Comparison of ENCODE assay signal across 22 cellular contexts in genomic region chr19:2654585-2654861, GRCh38.
"Had no signal": no experiment of that assay in that cellular context is flagged by ENCODE, and none has a peak within 500 bp of the region (broad histone marks: within the 10 kb centered on the region; RNA-seq: fewer than 3 reads in every experiment).

No MANE protein-coding gene starts in this region.

- H3K4me3 ChIP-seq: left ventricle myocardium inferior, ovary, psoas muscle, thoracic aorta, upper lobe of left lung had no signal

- H3K4me3 Mint-ChIP-seq: activated CD4-positive, alpha-beta memory T cell treated with anti-CD3 and anti-CD28 coated beads for 36 hours; activated CD4-positive, alpha-beta T cell treated with anti-CD3 and anti-CD28 coated beads for 36 hours; activated naive CD8-positive, alpha-beta T cell; activated T-helper 1 cell treated with anti-CD3 and anti-CD28 coated beads, Interleukin-12 subunit alpha, Interleukin-12 subunit beta, Interleukin-2, Interleukin-4 antibody, amounts not matched to agents 30 ng/mL and 10 ng/mL and 1 ng/mL, durations not matched to agents 14 hours and 24 hours and 36 hours; neural crest cell; stimulated activated naive CD8-positive, alpha-beta T cell treated with anti-CD3 and anti-CD28 coated beads, Interleukin-15, amount 100 ng/mL, for 72 hours; T-helper 17 cell had no signal

- H3K27ac Mint-ChIP-seq: activated CD4-positive, alpha-beta memory T cell treated with anti-CD3 and anti-CD28 coated beads for 36 hours; activated CD4-positive, alpha-beta T cell treated with anti-CD3 and anti-CD28 coated beads for 36 hours; activated naive CD8-positive, alpha-beta T cell; activated T-helper 1 cell treated with anti-CD3 and anti-CD28 coated beads, Interleukin-12 subunit alpha, Interleukin-12 subunit beta, Interleukin-2, Interleukin-4 antibody, amounts not matched to agents 30 ng/mL and 10 ng/mL and 1 ng/mL, durations not matched to agents 14 hours and 24 hours and 36 hours; T-helper 17 cell had no signal

- H3K4me1 ChIP-seq: psoas muscle, upper lobe of left lung had no signal

- H3K36me3 ChIP-seq: left ventricle myocardium inferior, ovary, thoracic aorta had no signal

- FAIRE-seq: colon, endometrium had no signal

- H3K9me3 ChIP-seq: left ventricle myocardium inferior, ovary, psoas muscle, thoracic aorta, upper lobe of left lung had no signal

- H3K27me3 Mint-ChIP-seq: activated CD4-positive, alpha-beta memory T cell treated with anti-CD3 and anti-CD28 coated beads for 36 hours; activated CD4-positive, alpha-beta T cell treated with anti-CD3 and anti-CD28 coated beads for 36 hours; activated naive CD8-positive, alpha-beta T cell; stimulated activated naive CD8-positive, alpha-beta T cell treated with anti-CD3 and anti-CD28 coated beads, Interleukin-15, amount 100 ng/mL, for 72 hours; T-helper 17 cell had no signal

- ATAC-seq: activated CD4-positive, alpha-beta T cell treated with anti-CD3 and anti-CD28 coated beads for 36 hours; psoas muscle; stimulated activated naive CD8-positive, alpha-beta T cell treated with anti-CD3 and anti-CD28 coated beads, Interleukin-15, amount 100 ng/mL, for 72 hours; T-helper 17 cell had no signal

- H3K4me1 Mint-ChIP-seq: activated CD4-positive, alpha-beta T cell treated with anti-CD3 and anti-CD28 coated beads for 36 hours; stimulated activated naive CD8-positive, alpha-beta T cell treated with anti-CD3 and anti-CD28 coated beads, Interleukin-15, amount 100 ng/mL, for 72 hours; T-helper 17 cell had no signal

- H3K9me3 Mint-ChIP-seq: activated CD4-positive, alpha-beta memory T cell treated with anti-CD3 and anti-CD28 coated beads for 36 hours; activated T-helper 1 cell treated with anti-CD3 and anti-CD28 coated beads, Interleukin-12 subunit alpha, Interleukin-12 subunit beta, Interleukin-2, Interleukin-4 antibody, amounts not matched to agents 30 ng/mL and 10 ng/mL and 1 ng/mL, durations not matched to agents 14 hours and 24 hours and 36 hours; neural crest cell; stimulated activated naive CD8-positive, alpha-beta T cell treated with anti-CD3 and anti-CD28 coated beads, Interleukin-15, amount 100 ng/mL, for 72 hours had no signal

- H3K36me3 Mint-ChIP-seq: activated CD4-positive, alpha-beta memory T cell treated with anti-CD3 and anti-CD28 coated beads for 36 hours; activated naive CD8-positive, alpha-beta T cell had no signal

- H3K27ac ChIP-seq: left ventricle myocardium inferior, ovary, psoas muscle, thoracic aorta, upper lobe of left lung, VCaP had no signal

- H3K27me3 ChIP-seq: ovary, upper lobe of left lung had no signal

- DNase-seq: activated CD4-positive, alpha-beta memory T cell treated with anti-CD3 and anti-CD28 coated beads for 36 hours; activated CD4-positive, alpha-beta T cell treated with anti-CD3 and anti-CD28 coated beads for 36 hours; activated gamma-delta T cell treated with Interleukin-2 at 50 U/mL for 16 hours; activated T-cell treated with anti-CD3 and anti-CD28 coated beads for 4 hours; erythroblast; foreskin melanocyte; glutamatergic neuron; left ventricle myocardium inferior; mammary epithelial cell; ovary; psoas muscle; stimulated activated CD4-positive, alpha-beta T cell treated with anti-CD3 and anti-CD28 coated beads, Interleukin-2, amount 100 ng/mL, for 24 hours; stimulated activated naive CD8-positive, alpha-beta T cell treated with anti-CD3 and anti-CD28 coated beads, Interleukin-15, amount 100 ng/mL, for 72 hours; T-helper 17 cell; upper lobe of left lung had no signal
